In the genomic region with DNA sequence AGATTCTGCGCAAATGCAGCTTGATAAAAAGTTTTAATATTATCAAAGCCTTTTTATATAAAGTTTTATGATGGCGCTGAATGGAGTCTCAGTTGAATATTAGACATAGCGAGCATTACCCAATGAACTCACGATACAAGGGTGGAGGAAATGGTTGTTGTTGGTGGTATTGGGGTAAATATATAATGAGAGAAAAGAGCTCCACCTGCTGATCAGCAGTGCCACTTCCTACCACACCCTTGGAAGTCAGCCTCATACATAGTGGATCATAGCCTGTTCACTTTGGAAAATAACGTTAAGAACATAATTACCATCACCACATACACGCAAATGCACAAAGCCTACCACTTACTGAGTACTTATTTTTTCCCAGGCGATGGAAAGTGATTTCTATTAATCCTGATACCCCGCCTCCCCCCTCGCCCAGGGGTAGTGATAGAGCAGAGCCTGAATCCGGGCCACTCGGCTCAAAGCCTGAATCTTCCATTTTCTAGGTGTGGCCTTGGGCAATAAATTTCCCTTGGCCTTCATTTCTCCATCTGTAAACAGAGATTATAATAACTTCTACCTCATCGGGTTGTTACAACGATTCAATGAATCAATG, we compare ENCODE assay signal across 11 cellular contexts.
DNase-seq lines count a peak whose midpoint lies in the region; ATAC-seq and TF ChIP-seq lines count a peak whose summit lies in the region.
"Had no signal": no experiment of that assay in that cellular context is flagged by ENCODE, and none has a peak within 500 bp of the region (broad histone marks: within the 10 kb centered on the region; RNA-seq: fewer than 3 reads in every experiment).

No MANE protein-coding gene starts in this region.

- DNase-seq in AML-193 (lab: John Stamatoyannopoulos, UW), result peak; percentile 3 to 4
- DNase-seq in NCI-H82 (lab: John Stamatoyannopoulos, UW), result peak; percentile 61
- DNase-seq in fibroblast of pulmonary artery (ENCODE audit: low read depth), result no peak
- no peak for DNase-seq in NCI-H774 (lab: John Stamatoyannopoulos, UW)
- no peak for DNase-seq in activated effector memory CD4-positive, alpha-beta T cell treated with Interleukin-2 at 50 U/mL for 16 hours
- no peak for DNase-seq in stimulated activated CD4-positive, alpha-beta T cell treated with anti-CD3 and anti-CD28 coated beads, Interleukin-15, amount 100 ng/mL, for 24 hours
- DNase-seq: glutamatergic neuron, right cardiac atrium, substantia nigra had no signal

- ATAC-seq in GM19351 (IDR thresholded peaks at IDR 0.05; ENCODE audit: unreplicated experiment) (peak; percentile 43), GM21737 (IDR thresholded peaks at IDR 0.05; ENCODE audit: unreplicated experiment) (no peak)
- ATAC-seq: right cardiac atrium had no signal

- TF ChIP-seq CTCF in fibroblast of pulmonary artery (IDR thresholded peaks at IDR 0.05; ENCODE audit: low read length, missing control alignments), result peak; percentile 9

- H3K4me3 ChIP-seq in fibroblast of pulmonary artery (replicated peaks; ENCODE audit: low read depth, low read length), result no peak overlapping the region

Comparison
In these comparisons a context has a peak if more than half of its experiments do, and no peak if none do; other contexts are left out.
1. DNase-seq: peak in AML-193 (2 of 2) and NCI-H82 (single experiment); none in fibroblast of pulmonary artery (single experiment), NCI-H774 (single experiment), activated effector memory CD4-positive, alpha-beta T cell treated with Interleukin-2 at 50 U/mL for 16 hours (single experiment) and stimulated activated CD4-positive, alpha-beta T cell treated with anti-CD3 and anti-CD28 coated beads, Interleukin-15, amount 100 ng/mL, for 24 hours (single experiment).